34 cellular contexts compared by ENCODE assay signal in genomic region chr15:97915261-97915660, GRCh38.
"Had no signal": no experiment of that assay in that cellular context is flagged by ENCODE, and none has a peak within 500 bp of the region (broad histone marks: within the 10 kb centered on the region; RNA-seq: fewer than 3 reads in every experiment).

No MANE protein-coding gene starts in this region.

- DNase-seq: activated CD4-positive, alpha-beta memory T cell treated with anti-CD3 and anti-CD28 coated beads, Interleukin-2, amount 10 ng/mL, durations not matched to agents 7 days and 5 days; activated CD4-positive, alpha-beta T cell treated with anti-CD3 and anti-CD28 coated beads for 4 hours; activated CD8-positive, alpha-beta memory T cell treated with anti-CD3 and anti-CD28 coated beads for 24 hours; activated CD8-positive, alpha-beta memory T cell treated with anti-CD3 and anti-CD28 coated beads, Interleukin-2, amount 10 ng/mL, durations not matched to agents 7 days and 5 days; activated CD8-positive, alpha-beta memory T cell treated with anti-CD3 and anti-CD28 coated beads, Interleukin-2, amount 50 U/mL, for 48 hours; activated effector memory CD4-positive, alpha-beta T cell treated with Interleukin-2 at 50 U/mL for 16 hours; activated naive CD4-positive, alpha-beta T cell treated with anti-CD3 and anti-CD28 coated beads, Interleukin-2, amount 10 ng/mL, durations not matched to agents 7 days and 5 days; activated naive CD8-positive, alpha-beta T cell treated with anti-CD3 and anti-CD28 coated beads, Interleukin-2, amount 50 U/mL, for 24 hours; activated T-cell treated with anti-CD3 and anti-CD28 coated beads, Interleukin-2, amount 50 U/mL, for 48 hours; anterior cingulate cortex; central memory CD4-positive, alpha-beta T cell; Kasumi-1; NCI-H1092 treated with DMSO at 0.1 percent for 48 hours; NCI-H1417; NCI-H146; NCI-H187; NCI-H2029 treated with DMSO at 0.1 percent for 48 hours; NCI-H2107; NCI-H2171; NCI-H510A; NCI-H526; NCI-H748 treated with DMSO at 0.1 percent for 48 hours; NK-92 treated with Interleukin-12 subunit alpha and Interleukin-12 subunit beta, amount 100 ng/mL, for 24 hours; PC-9; Right ventricle myocardium superior; SW 1271; T-helper 1 cell; T-helper 2 cell; T-helper 9 cell had no signal

- H3K9me3 Mint-ChIP-seq: activated CD4-positive, alpha-beta memory T cell treated with anti-CD3 and anti-CD28 coated beads, Interleukin-2, amount 10 ng/mL, durations not matched to agents 7 days and 5 days; activated naive CD4-positive, alpha-beta T cell treated with anti-CD3 and anti-CD28 coated beads, Interleukin-2, amount 10 ng/mL, durations not matched to agents 7 days and 5 days; activated naive CD8-positive, alpha-beta T cell treated with anti-CD3 and anti-CD28 coated beads, Interleukin-2, amount 50 U/mL, for 24 hours; brain; WTC11 had no signal

- H3K27ac ChIP-seq: PC-9, RWPE1 had no signal

- H3K36me3 Mint-ChIP-seq: activated CD8-positive, alpha-beta memory T cell treated with anti-CD3 and anti-CD28 coated beads, Interleukin-2, amount 10 ng/mL, durations not matched to agents 7 days and 5 days; activated naive CD4-positive, alpha-beta T cell treated with anti-CD3 and anti-CD28 coated beads, Interleukin-2, amount 10 ng/mL, durations not matched to agents 7 days and 5 days; activated naive CD8-positive, alpha-beta T cell; brain; WTC11 had no signal

- H3K27me3 Mint-ChIP-seq: activated CD4-positive, alpha-beta memory T cell treated with anti-CD3 and anti-CD28 coated beads, Interleukin-2, amount 10 ng/mL, durations not matched to agents 7 days and 5 days; activated CD8-positive, alpha-beta memory T cell treated with anti-CD3 and anti-CD28 coated beads, Interleukin-2, amount 10 ng/mL, durations not matched to agents 7 days and 5 days; activated naive CD4-positive, alpha-beta T cell treated with anti-CD3 and anti-CD28 coated beads, Interleukin-2, amount 10 ng/mL, durations not matched to agents 7 days and 5 days; activated naive CD8-positive, alpha-beta T cell treated with anti-CD3 and anti-CD28 coated beads, Interleukin-2, amount 50 U/mL, for 24 hours; brain had no signal

- H3K4me3 Mint-ChIP-seq: activated CD4-positive, alpha-beta memory T cell treated with anti-CD3 and anti-CD28 coated beads, Interleukin-2, amount 10 ng/mL, durations not matched to agents 7 days and 5 days; activated CD8-positive, alpha-beta memory T cell treated with anti-CD3 and anti-CD28 coated beads, Interleukin-2, amount 10 ng/mL, durations not matched to agents 7 days and 5 days; activated naive CD4-positive, alpha-beta T cell treated with anti-CD3 and anti-CD28 coated beads, Interleukin-2, amount 10 ng/mL, durations not matched to agents 7 days and 5 days; activated naive CD8-positive, alpha-beta T cell; activated naive CD8-positive, alpha-beta T cell treated with anti-CD3 and anti-CD28 coated beads, Interleukin-2, amount 50 U/mL, for 24 hours; brain; WTC11 had no signal

- H3K4me2 ChIP-seq: PC-9 had no signal

- H2AFZ ChIP-seq: PC-9 had no signal

- H3K4me1 Mint-ChIP-seq: activated CD4-positive, alpha-beta memory T cell treated with anti-CD3 and anti-CD28 coated beads, Interleukin-2, amount 10 ng/mL, durations not matched to agents 7 days and 5 days; activated CD8-positive, alpha-beta memory T cell treated with anti-CD3 and anti-CD28 coated beads, Interleukin-2, amount 10 ng/mL, durations not matched to agents 7 days and 5 days; activated naive CD4-positive, alpha-beta T cell treated with anti-CD3 and anti-CD28 coated beads, Interleukin-2, amount 10 ng/mL, durations not matched to agents 7 days and 5 days; activated naive CD8-positive, alpha-beta T cell treated with anti-CD3 and anti-CD28 coated beads, Interleukin-2, amount 50 U/mL, for 24 hours; WTC11 had no signal

- H3K4me3 ChIP-seq: PC-9 had no signal

- ATAC-seq: activated CD4-positive, CD25-positive, alpha-beta regulatory T cell treated with anti-CD3 and anti-CD28 coated beads, Interleukin-2, amount 50 U/mL, for 24 hours; activated CD8-positive, alpha-beta memory T cell treated with anti-CD3 and anti-CD28 coated beads, Interleukin-2, amount 10 ng/mL, durations not matched to agents 7 days and 5 days; activated naive CD8-positive, alpha-beta T cell treated with anti-CD3 and anti-CD28 coated beads, Interleukin-2, amount 50 U/mL, for 24 hours; WTC11 had no signal

- H3K27ac Mint-ChIP-seq: activated CD4-positive, alpha-beta memory T cell treated with anti-CD3 and anti-CD28 coated beads, Interleukin-2, amount 10 ng/mL, durations not matched to agents 7 days and 5 days; activated CD8-positive, alpha-beta memory T cell treated with anti-CD3 and anti-CD28 coated beads, Interleukin-2, amount 10 ng/mL, durations not matched to agents 7 days and 5 days; activated naive CD4-positive, alpha-beta T cell treated with anti-CD3 and anti-CD28 coated beads, Interleukin-2, amount 10 ng/mL, durations not matched to agents 7 days and 5 days; activated naive CD8-positive, alpha-beta T cell; activated naive CD8-positive, alpha-beta T cell treated with anti-CD3 and anti-CD28 coated beads, Interleukin-2, amount 50 U/mL, for 24 hours; WTC11 had no signal
